ENCODE assay signal across 8 cellular contexts in genomic region chr16:48244080-48244862, GRCh38. TPM values are rescaled to one million over a fixed set of nuclear protein-coding genes. Genes with fewer than 3 reads are reported as not detected.
DNase-seq lines count a peak whose midpoint lies in the region; ATAC-seq and TF ChIP-seq lines count a peak whose summit lies in the region.

TSS of gene LONP2 (plus strand) at chr16:48244300. CDS start at chr16:48244389, 89 bp downstream.

- CTCF ChIA-PET in activated CD4-positive, alpha-beta T cell treated with anti-CD3 and anti-CD28 coated beads for 36 hours (lab: Charles Lee): interaction anchor here (0.6 to 1.2 kb wide), 4 partner anchors 8 to 1206 kb away, joined by 3 to 5 read pairs (median 4); no protein-coding TSS in a partner anchor

- peaks cover 36% of the 10 kb centered on the region for H3K4me1 Mint-ChIP-seq in activated CD4-positive, alpha-beta T cell treated with anti-CD3 and anti-CD28 coated beads for 36 hours

- H3K4me3 Mint-ChIP-seq in activated CD4-positive, alpha-beta T cell treated with anti-CD3 and anti-CD28 coated beads for 36 hours: peak within 1 kb of the TSS; percentile 91

- TF ChIP-seq CTCF in choroid plexus epithelial cell (conservative IDR thresholded peaks at IDR 0.05; ENCODE audit: low read depth, low read length): no peak

- ATAC-seq in GM19043 (IDR thresholded peaks at IDR 0.05; ENCODE audit: low read depth, unreplicated experiment) (peak; percentile 96), HG03378 (IDR thresholded peaks at IDR 0.05; ENCODE audit: unreplicated experiment) (peak; percentile 96)
- peak; percentile 94 for ATAC-seq in activated CD4-positive, alpha-beta T cell treated with anti-CD3 and anti-CD28 coated beads for 36 hours

- H3K4me3 ChIP-seq in choroid plexus epithelial cell (ENCODE audit: low read depth, low read length): peak within 1 kb of the TSS; percentile 94

- H3K9me3 Mint-ChIP-seq in activated CD4-positive, alpha-beta T cell treated with anti-CD3 and anti-CD28 coated beads for 36 hours (ENCODE audit: low read depth): peaks cover 2% of the 10 kb centered on the region

- POLR2A ChIA-PET in activated CD4-positive, alpha-beta T cell treated with anti-CD3 and anti-CD28 coated beads for 36 hours (lab: Charles Lee): no interaction called here

- no peaks in the 10 kb centered on the region for H3K27me3 Mint-ChIP-seq in activated CD4-positive, alpha-beta T cell treated with anti-CD3 and anti-CD28 coated beads for 36 hours

- peak; percentile 73 to 74 for DNase-seq in AML-193 (lab: John Stamatoyannopoulos, UW)
- peak; percentile 74 for DNase-seq in NCI-H510A (lab: John Stamatoyannopoulos, UW)
- peak; percentile 95 for DNase-seq in activated CD4-positive, alpha-beta T cell treated with anti-CD3 and anti-CD28 coated beads for 36 hours
- DNase-seq in choroid plexus epithelial cell (ENCODE audit: low read depth): peak; percentile 90
- peak; percentile 70 for DNase-seq in kidney glomerular epithelial cell (lab: John Stamatoyannopoulos, UW)
- peak; percentile 84 to 89 for DNase-seq in stimulated activated CD4-positive, alpha-beta T cell treated with anti-CD3 and anti-CD28 coated beads, Interleukin-15, amount 100 ng/mL, for 48 hours (ENCODE audit: low read depth in 2 of 2)

- H3K27ac Mint-ChIP-seq in activated CD4-positive, alpha-beta T cell treated with anti-CD3 and anti-CD28 coated beads for 36 hours: peak within 1 kb of the TSS; percentile 88

- H3K36me3 Mint-ChIP-seq in activated CD4-positive, alpha-beta T cell treated with anti-CD3 and anti-CD28 coated beads for 36 hours (ENCODE audit: low read depth): peaks cover 2% of the 10 kb centered on the region

- intact Hi-C loops in activated CD4-positive, alpha-beta T cell treated with anti-CD3 and anti-CD28 coated beads for 36 hours (cut with DNase I, micrococcal nuclease): loop anchor here (1.0 to 10.0 kb wide), 12 partner anchors 12 to 1559 kb away; partner anchors contain the start of genes ITFG1 (in 2 of the 2), PHKB (in 2 of the 2), CBLN1 (in 1 of the 2) and DNAJA2 (in 1 of the 2)

RNA-seq across cellular contexts. Expression of gene LONP2, which starts in this region (rescaled TPM):
- total RNA-seq in activated CD4-positive, alpha-beta T cell treated with anti-CD3 and anti-CD28 coated beads for 36 hours: 10 to 100 TPM; 60.3 to 63.2 TPM

Comparison
In these comparisons a context has a peak if more than half of its experiments do, and no peak if none do; other contexts are left out.
1. Peak in every context shown above with its lines: DNase-seq, ATAC-seq and H3K4me3 ChIP-seq.